In the genomic region with DNA sequence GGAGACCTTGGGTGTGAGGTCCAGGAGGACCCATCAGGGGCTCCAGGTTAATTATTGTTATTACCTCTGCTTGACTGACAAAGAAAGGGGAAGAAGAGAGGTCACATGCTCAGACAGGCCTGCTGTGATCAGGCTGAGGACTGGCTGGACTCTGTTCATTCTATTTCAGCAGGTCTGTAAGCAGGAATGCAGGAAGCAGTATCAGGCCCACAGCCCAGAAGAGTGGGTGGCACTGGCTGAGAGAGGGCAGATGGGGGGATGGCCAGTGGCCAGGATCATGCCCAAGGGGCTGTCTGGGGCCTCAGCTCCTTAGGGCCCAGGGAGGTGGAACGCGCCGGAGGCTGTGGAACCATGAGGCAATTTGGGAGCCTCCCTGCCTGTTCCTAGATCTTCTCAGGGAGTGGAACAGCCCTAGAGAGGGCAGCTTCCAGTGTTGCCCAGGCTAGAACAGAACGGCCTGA, we compare ENCODE assay signal across 1 cellular context.
TF ChIP-seq lines count a peak whose summit lies in the region.

No MANE protein-coding gene starts in this region.

TF ChIP-seq in SK-N-SH treated with all-trans-retinoic acid at 6 μM for 48 hours, 23 proteins besides CTCF, POLR2A, EP300 and RAD21 (continued from another document):
- TF ChIP-seq PPARA (CRISPR knock-in tag; IDR thresholded peaks at IDR 0.05; ENCODE audit: borderline replicate concordance) (no peak), BACH2 (CRISPR knock-in tag; IDR thresholded peaks at IDR 0.05; ENCODE audit: borderline replicate concordance) (no peak), GLIS3 (CRISPR knock-in tag; IDR thresholded peaks at IDR 0.05) (no peak), ZNF565 (CRISPR knock-in tag; conservative IDR thresholded peaks at IDR 0.05; ENCODE audit: low read depth) (no peak), ZNF8 (CRISPR knock-in tag; IDR thresholded peaks at IDR 0.05) (no peak)
- TF ChIP-seq, protein P1, sequence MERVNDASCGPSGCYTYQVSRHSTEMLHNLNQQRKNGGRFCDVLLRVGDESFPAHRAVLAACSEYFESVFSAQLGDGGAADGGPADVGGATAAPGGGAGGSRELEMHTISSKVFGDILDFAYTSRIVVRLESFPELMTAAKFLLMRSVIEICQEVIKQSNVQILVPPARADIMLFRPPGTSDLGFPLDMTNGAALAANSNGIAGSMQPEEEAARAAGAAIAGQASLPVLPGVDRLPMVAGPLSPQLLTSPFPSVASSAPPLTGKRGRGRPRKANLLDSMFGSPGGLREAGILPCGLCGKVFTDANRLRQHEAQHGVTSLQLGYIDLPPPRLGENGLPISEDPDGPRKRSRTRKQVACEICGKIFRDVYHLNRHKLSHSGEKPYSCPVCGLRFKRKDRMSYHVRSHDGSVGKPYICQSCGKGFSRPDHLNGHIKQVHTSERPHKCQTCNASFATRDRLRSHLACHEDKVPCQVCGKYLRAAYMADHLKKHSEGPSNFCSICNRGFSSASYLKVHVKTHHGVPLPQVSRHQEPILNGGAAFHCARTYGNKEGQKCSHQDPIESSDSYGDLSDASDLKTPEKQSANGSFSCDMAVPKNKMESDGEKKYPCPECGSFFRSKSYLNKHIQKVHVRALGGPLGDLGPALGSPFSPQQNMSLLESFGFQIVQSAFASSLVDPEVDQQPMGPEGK (CRISPR knock-in tag; IDR thresholded peaks at IDR 0.05; ENCODE audit: borderline replicate concordance): no peak
